Comparison of ENCODE assay signal across 23 cellular contexts in genomic region chr10:68088030-68088396, GRCh38. TPM values are rescaled to one million over a fixed set of nuclear protein-coding genes. Genes with fewer than 3 reads are reported as not detected.
DNase-seq lines count a peak whose midpoint lies in the region; ATAC-seq and TF ChIP-seq lines count a peak whose summit lies in the region.
"Had no signal": no experiment of that assay in that cellular context is flagged by ENCODE, and none has a peak within 500 bp of the region (broad histone marks: within the 10 kb centered on the region; RNA-seq: fewer than 3 reads in every experiment).

No MANE protein-coding gene starts in this region.

- DNase-seq in GM23338 (ENCODE audit: low spot score): no peak
- no peak for DNase-seq in WTC11 (ENCODE audit: low spot score)
- no peak for DNase-seq in mesendoderm
- DNase-seq in NK-92 treated with Interleukin-12 subunit alpha and Interleukin-12 subunit beta, amount 100 ng/mL, for 24 hours (lab: John Stamatoyannopoulos, UW): no peak
- no peak for DNase-seq in stimulated activated CD4-positive, alpha-beta T cell treated with anti-CD3 and anti-CD28 coated beads, Interleukin-2, amount 100 ng/mL, for 24 hours
- no peak for DNase-seq in NCI-H2081 treated with DMSO at 0.1 percent for 48 hours (lab: John Stamatoyannopoulos, UW)
- DNase-seq: activated naive CD4-positive, alpha-beta T cell treated with anti-CD3 and anti-CD28 coated beads, Interleukin-2, amount 10 ng/mL, durations not matched to agents 7 days and 5 days; amniotic stem cell; DMS 273 treated with DMSO at 0.1 percent for 48 hours; midbrain; natural killer cell; NCI-H1436 treated with DMSO at 0.1 percent for 48 hours; NCI-H524; retina; T-helper 9 cell; uterus had no signal

- no peak overlapping the region for H2BK120ac ChIP-seq in mesendoderm (ENCODE audit: low read depth, low read length)

- peaks cover 2% of the 10 kb centered on the region for H3K27me3 Mint-ChIP-seq in GM23338 (ENCODE audit: insufficient read depth, low read depth, poor library complexity)
- no peaks in the 10 kb centered on the region for H3K27me3 Mint-ChIP-seq in WTC11 (ENCODE audit: low read depth)

- H3K4me1 ChIP-seq in ACC112 (ENCODE audit: control insufficient read depth, insufficient read depth, low read length, unreplicated experiment) (peaks cover 48% of the 10 kb centered on the region), GM23338 (ENCODE audit: insufficient read depth) (peaks cover 15% of the 10 kb centered on the region), mesendoderm (ENCODE audit: control insufficient read depth, low read depth, low read length) (no peaks in the 10 kb centered on the region)
- H3K4me1 ChIP-seq: left lung, uterus had no signal

- H3K36me3 ChIP-seq in ACC112 (ENCODE audit: insufficient read depth, low read length) (no peaks in the 10 kb centered on the region), GM23338 (ENCODE audit: insufficient read depth) (no peaks in the 10 kb centered on the region), mesendoderm (ENCODE audit: control insufficient read depth, insufficient read depth, low read length) (no peaks in the 10 kb centered on the region)
- H3K36me3 ChIP-seq: left lung, thoracic aorta, uterus had no signal

- H4K5ac ChIP-seq in mesendoderm (ENCODE audit: low read length): no peak overlapping the region

- peaks cover 18% of the 10 kb centered on the region for H3K4me1 Mint-ChIP-seq in GM23338
- peaks cover 18% of the 10 kb centered on the region for H3K4me1 Mint-ChIP-seq in WTC11
- H3K4me1 Mint-ChIP-seq: natural killer cell had no signal

- H3K4me3 ChIP-seq in ACC112 (ENCODE audit: low read depth, low read length) (peak overlapping the region; percentile 42), GM23338 (no peak overlapping the region), mesendoderm (ENCODE audit: low read length) (no peak overlapping the region)
- H3K4me3 ChIP-seq: left lung, thoracic aorta, uterus had no signal

- peaks cover 1% of the 10 kb centered on the region for H3K79me2 ChIP-seq in ACC112 (ENCODE audit: control insufficient read depth, insufficient read depth, low read length, unreplicated experiment)
- no peaks in the 10 kb centered on the region for H3K79me2 ChIP-seq in GM23338 (replicated peaks; ENCODE audit: insufficient read depth)
- H3K79me2 ChIP-seq in mesendoderm (ENCODE audit: control insufficient read depth, insufficient read depth, low read length): no peaks in the 10 kb centered on the region

- no peak overlapping the region for H3K23ac ChIP-seq in mesendoderm (ENCODE audit: low read length)

- H3K9me2 ChIP-seq in GM23338 (ENCODE audit: insufficient read depth): no peaks in the 10 kb centered on the region

- no peak overlapping the region for H4K8ac ChIP-seq in mesendoderm (ENCODE audit: low read depth, low read length)

- H3K4me3 Mint-ChIP-seq in GM23338 (no peak overlapping the region), WTC11 (no peak overlapping the region)
- H3K4me3 Mint-ChIP-seq: activated naive CD4-positive, alpha-beta T cell treated with anti-CD3 and anti-CD28 coated beads, Interleukin-2, amount 10 ng/mL, durations not matched to agents 7 days and 5 days; CD4-positive, CD25-positive, alpha-beta regulatory T cell; endodermal cell; natural killer cell had no signal

- no peak overlapping the region for H2AK5ac ChIP-seq in mesendoderm (ENCODE audit: low read length)

- H3F3A ChIP-seq in GM23338 (replicated peaks; ENCODE audit: low read depth): no peaks in the 10 kb centered on the region

- H4K20me1 ChIP-seq in GM23338 (replicated peaks; ENCODE audit: insufficient read depth): no peaks in the 10 kb centered on the region

- CTCF ChIA-PET in WTC11 (lab: Charles Lee): interaction anchor here (1.0 to 1.6 kb wide), 3 partner anchors 67 to 299 kb away, joined by 3 to 5 read pairs (median 4); no protein-coding TSS in a partner anchor

- 0 out of 2 replicates have a peak overlapping the region, but pooled peaks have one; percentile 2 for H3K4me2 ChIP-seq in GM23338
- no peak overlapping the region for H3K4me2 ChIP-seq in mesendoderm (ENCODE audit: low read length)

- H3K27ac Mint-ChIP-seq in GM23338 (peak overlapping the region; percentile 7), WTC11 (peak overlapping the region; percentile 50; the same call in 1 of the 2 replicates)
- H3K27ac Mint-ChIP-seq: endodermal cell, natural killer cell had no signal

- POLR2A ChIA-PET in WTC11 (lab: Charles Lee): no interaction called here

- H3K4ac ChIP-seq in mesendoderm (ENCODE audit: low read depth, low read length): peak overlapping the region; percentile 10

- H3K27ac ChIP-seq in ACC112 (ENCODE audit: low read depth, low read length) (peak overlapping the region; percentile 77), GM23338 (ENCODE audit: low read depth) (no peak overlapping the region), mesendoderm (ENCODE audit: low read depth, low read length) (no peak overlapping the region)
- H3K27ac ChIP-seq: left lung, thoracic aorta, uterus had no signal

- ATAC-seq in GM23338: peak; percentile 79
- peak; percentile 66 for ATAC-seq in WTC11
- no peak for ATAC-seq in GM19324 (IDR thresholded peaks at IDR 0.05; ENCODE audit: low FRiP score, unreplicated experiment)
- ATAC-seq: left lung, natural killer cell had no signal

- H3K18ac ChIP-seq in mesendoderm (ENCODE audit: low read length): no peak overlapping the region

- no peaks in the 10 kb centered on the region for H3K79me1 ChIP-seq in mesendoderm (ENCODE audit: low read length)

- H3K36me3 Mint-ChIP-seq in GM23338 (ENCODE audit: low read depth) (no peaks in the 10 kb centered on the region), WTC11 (no peaks in the 10 kb centered on the region)
- H3K36me3 Mint-ChIP-seq: activated naive CD4-positive, alpha-beta T cell treated with anti-CD3 and anti-CD28 coated beads, Interleukin-2, amount 10 ng/mL, durations not matched to agents 7 days and 5 days; CD4-positive, CD25-positive, alpha-beta regulatory T cell; natural killer cell had no signal

- H2BK5ac ChIP-seq in mesendoderm (ENCODE audit: low read length): no peak overlapping the region

- no peak overlapping the region for H3K56ac ChIP-seq in mesendoderm (ENCODE audit: low read length)

- no peak overlapping the region for H2BK15ac ChIP-seq in mesendoderm (replicated peaks; ENCODE audit: low read depth)

- H3K27me3 ChIP-seq in ACC112 (ENCODE audit: insufficient read depth, low read length) (no peaks in the 10 kb centered on the region), GM23338 (ENCODE audit: insufficient read depth) (no peaks in the 10 kb centered on the region), mesendoderm (ENCODE audit: insufficient read depth, low read length, poor library complexity) (no peaks in the 10 kb centered on the region)
- H3K27me3 ChIP-seq: left lung had no signal

- no peak overlapping the region for H3K9ac ChIP-seq in mesendoderm (ENCODE audit: low read length)

- H2AFZ ChIP-seq in ACC112 (ENCODE audit: low read length, unreplicated experiment) (no peak overlapping the region), GM23338 (peak overlapping the region; percentile 73; the same call in 1 of the 2 replicates)

- TF ChIP-seq CTCF in GM23338 (conservative IDR thresholded peaks at IDR 0.05; ENCODE audit: low read depth in 2 of 2) (no peak), WTC11 (IDR thresholded peaks at IDR 0.05) (no peak)

- H3K9me3 Mint-ChIP-seq in GM23338 (no peaks in the 10 kb centered on the region), WTC11 (peaks cover under 1% of the 10 kb centered on the region; the same call in 1 of the 2 replicates)
- H3K9me3 Mint-ChIP-seq: activated naive CD4-positive, alpha-beta T cell treated with anti-CD3 and anti-CD28 coated beads, Interleukin-2, amount 10 ng/mL, durations not matched to agents 7 days and 5 days; endodermal cell; natural killer cell had no signal

TF ChIP-seq in GM23338, 12 proteins besides CTCF, POLR2A, EP300 and RAD21 (continues in another document):
- TF ChIP-seq NANOG (IDR thresholded peaks at IDR 0.05; ENCODE audit: borderline replicate concordance) (no peak), JUNB (IDR thresholded peaks at IDR 0.05; ENCODE audit: unreplicated experiment) (no peak)

TF ChIP-seq in WTC11, 78 proteins besides CTCF, POLR2A, EP300 and RAD21 (continues in another document):
- TF ChIP-seq NFYB (CRISPR knock-in tag; conservative IDR thresholded peaks at IDR 0.05; ENCODE audit: low read depth): no peak
- no peak for TF ChIP-seq CBFB (CRISPR knock-in tag; IDR thresholded peaks at IDR 0.05; ENCODE audit: low read depth)
- no peak for TF ChIP-seq KAT7 (CRISPR knock-in tag; IDR thresholded peaks at IDR 0.05; ENCODE audit: borderline replicate concordance)
- TF ChIP-seq HMGXB4 (CRISPR knock-in tag; IDR thresholded peaks at IDR 0.05): no peak
- TF ChIP-seq NR2C2 (CRISPR knock-in tag; IDR thresholded peaks at IDR 0.05): no peak
- TF ChIP-seq ETV6 (CRISPR knock-in tag; IDR thresholded peaks at IDR 0.05): no peak
- TF ChIP-seq ZNF423 (CRISPR knock-in tag; IDR thresholded peaks at IDR 0.05): no peak

RNA-seq across cellular contexts. Expression of gene HERC4, which starts 12.9 kb away (rescaled TPM):
- total RNA-seq in GM23338 (2014; rRNA removed; shearing (Covaris generic)): 60.4 and 67.2 TPM in 2 replicates
- polyA plus RNA-seq in GM23338 (2016; fragmentation: Nextera tagmentation; extraction: Ambion mirVana): 16.2 and 20.1 TPM in 2 replicates
- total RNA-seq in WTC11 (2021): 39.4 to 41.3 TPM (median 41.1 TPM) in 3 replicates
- polyA plus RNA-seq in mesendoderm (2013, experiment 1 of 2): 11.6 TPM
- 12.4 TPM for polyA plus RNA-seq in mesendoderm (2013, experiment 2 of 2)

RNA-seq across cellular contexts. Expression of gene MYPN, which starts 21.3 kb away (rescaled TPM):
- total RNA-seq in GM23338 (2014; rRNA removed; shearing (Covaris generic)): not detected in 2 replicates
- polyA plus RNA-seq in GM23338 (2016; fragmentation: Nextera tagmentation; extraction: Ambion mirVana): not detected in 2 replicates
- total RNA-seq in WTC11 (2021): 0.05 TPM in 1 of 3 replicates, not detected in the others
- polyA plus RNA-seq in mesendoderm (2013, experiment 1 of 2): under 0.01 TPM
- polyA plus RNA-seq in mesendoderm (2013, experiment 2 of 2): 0.01 TPM
- total RNA-seq: CD4-positive, CD25-positive, alpha-beta regulatory T cell; endodermal cell; HT-29; natural killer cell; thoracic aorta; uterus had no signal
- polyA plus RNA-seq: CD4-positive, CD25-positive, alpha-beta regulatory T cell had no signal
